Comparison of ENCODE assay signal across 8 cellular contexts in genomic region chr3:192917508-192918274, GRCh38. TPM values are rescaled to one million over a fixed set of nuclear protein-coding genes. Genes with fewer than 3 reads are reported as not detected.
A peak's percentile ranks its signal among the peaks of the same experiment; 100 is the strongest.
DNase-seq lines count a peak whose midpoint lies in the region; ATAC-seq and TF ChIP-seq lines count a peak whose summit lies in the region.

MB21D2 (minus strand) TSS chr3:192917856; CDS start chr3:192917840, 16 bp downstream.

- peak within 1 kb of the TSS; percentile 56 to 66 for H3K4me3 ChIP-seq in left lung

- peak; percentile 58 for ATAC-seq in HG03175 (IDR thresholded peaks at IDR 0.05; ENCODE audit: unreplicated experiment)
- ATAC-seq in left lung = peak; percentile 87

- no peak for TF ChIP-seq CTCF in left lung (IDR thresholded peaks at IDR 0.05)

- no peaks in the 10 kb centered on the region for H3K9me3 ChIP-seq in left lung

- H3K27me3 ChIP-seq in left lung = peaks cover 12 to 78% of the 10 kb centered on the region in 2 donors

- peaks cover 6 to 24% of the 10 kb centered on the region in 2 donors for H3K4me1 ChIP-seq in left lung

- intact Hi-C loops in left lung (cut with DNase I) = no loop called here

- TF ChIP-seq POLR2A in GM19099 (IDR thresholded peaks at IDR 0.05; ENCODE audit: extremely low read depth, insufficient read length, low read depth) = peak; percentile 83

- DNase-seq in AG20443 (ENCODE audit: low spot score) (peak; percentile 95), NCI-H345 (lab: John Stamatoyannopoulos, UW) (peak; percentile 90), dermis microvascular lymphatic vessel endothelial cell (ENCODE audit: low read depth in 2 of 2) (peak; percentile 68 to 80), left lung (peak; percentile 76 to 89)
- peak; percentile 47 for DNase-seq in activated CD4-positive, alpha-beta T cell treated with anti-CD3 and anti-CD28 coated beads, Interleukin-2, amount 50 U/mL, for 1 hour
- DNase-seq in stimulated activated CD4-positive, alpha-beta T cell treated with anti-CD3 and anti-CD28 coated beads, Interleukin-2, amount 100 ng/mL, for 48 hours = peak; percentile 33 to 36

- no peaks in the 10 kb centered on the region for H3K36me3 ChIP-seq in left lung

- H3K27ac ChIP-seq in left lung = peak within 1 kb of the TSS; percentile 79 to 87

RNA-seq across cellular contexts. Expression of gene MB21D2, which starts in this region (rescaled TPM):
- total RNA-seq in dermis microvascular lymphatic vessel endothelial cell = 1.9 and 2.5 TPM in 2 replicates
- total RNA-seq in left lung = 1 to 10 TPM; 3.2 to 4.1 TPM

Comparison
In these comparisons a context has a peak if more than half of its experiments do, and no peak if none do; other contexts are left out.
1. Peak in every context shown above with its lines: DNase-seq, ATAC-seq, H3K4me3 ChIP-seq and H3K27ac ChIP-seq.
2. DNase-seq: peak in every context shown above with its lines; median percentile 95 in AG20443; 90 in NCI-H345; 82 in left lung; 74 in dermis microvascular lymphatic vessel endothelial cell; 47 in activated CD4-positive, alpha-beta T cell treated with anti-CD3 and anti-CD28 coated beads, Interleukin-2, amount 50 U/mL, for 1 hour; 34 in stimulated activated CD4-positive, alpha-beta T cell treated with anti-CD3 and anti-CD28 coated beads, Interleukin-2, amount 100 ng/mL, for 48 hours.